In genomic region chr14:95620659-95621059, GRCh38 we compare ENCODE assay signal across 1 cellular context.
TF ChIP-seq lines count a peak whose summit lies in the region.

No MANE protein-coding gene starts in this region.

TF ChIP-seq in K562, 482 proteins besides CTCF, POLR2A, EP300 and RAD21 (continued from another document and continues in another):
- TF ChIP-seq REST (CRISPR knock-in tag; IDR thresholded peaks at IDR 0.05; ENCODE audit: low read depth) (0 out of 2 replicates have a peak, but pooled peaks have one; percentile 38), CEBPG (CRISPR knock-in tag; IDR thresholded peaks at IDR 0.05) (no peak), CEBPG (tag; conservative IDR thresholded peaks at IDR 0.05 in 1 of 2, IDR thresholded peaks at IDR 0.05 in 1 of 2) (peak in 1 of 2 experiments; percentile 92; a peak in 3 of 4 replicates), COPS2 (conservative IDR thresholded peaks at IDR 0.05) (no peak), POLR2B (IDR thresholded peaks at IDR 0.05; ENCODE audit: low read depth, partially characterized antibody) (no peak), ETV6 (IDR thresholded peaks at IDR 0.05; ENCODE audit: borderline replicate concordance in 1 of 2, low read depth in 2 of 2, low read length in 1 of 2) (no peak), ETV6 (CRISPR knock-in tag; IDR thresholded peaks at IDR 0.05; ENCODE audit: borderline replicate concordance) (no peak), ZNF668 (CRISPR knock-in tag; IDR thresholded peaks at IDR 0.05) (no peak), HMGN3 (IDR thresholded peaks at IDR 0.05; ENCODE audit: borderline replicate concordance, extremely low read depth, insufficient read length, low read depth, low read length) (no peak), MYNN (IDR thresholded peaks at IDR 0.05) (no peak), MYNN (CRISPR knock-in tag; IDR thresholded peaks at IDR 0.05) (no peak), FOS (IDR thresholded peaks at IDR 0.05; ENCODE audit: extremely low read depth, insufficient read length) (no peak), ATF6 (CRISPR knock-in tag; IDR thresholded peaks at IDR 0.05) (no peak), CBX5 (IDR thresholded peaks at IDR 0.05; ENCODE audit: borderline replicate concordance, low read depth) (no peak), CAMTA2 (CRISPR knock-in tag; conservative IDR thresholded peaks at IDR 0.05) (no peak), TCF7 (IDR thresholded peaks at IDR 0.05; ENCODE audit: borderline replicate concordance) (no peak), KAT8 (IDR thresholded peaks at IDR 0.05; ENCODE audit: low read depth) (no peak), MCM3 (IDR thresholded peaks at IDR 0.05) (no peak), SMARCB1 (IDR thresholded peaks at IDR 0.05; ENCODE audit: insufficient read length, low read depth) (no peak), ZFP30 (CRISPR knock-in tag; IDR thresholded peaks at IDR 0.05; ENCODE audit: borderline replicate concordance) (no peak), KLF6 (CRISPR knock-in tag; IDR thresholded peaks at IDR 0.05; ENCODE audit: borderline replicate concordance) (no peak), KDM4B (IDR thresholded peaks at IDR 0.05; ENCODE audit: borderline replicate concordance in 2 of 2, low read depth in 1 of 2) (peak in 1 of 2 experiments; percentile 65; a peak in 1 of 4 replicates), MEF2A (IDR thresholded peaks at IDR 0.05; ENCODE audit: control insufficient read depth, low read depth, low read length) (no peak), DACH1 (IDR thresholded peaks at IDR 0.05; ENCODE audit: partially characterized antibody) (no peak), ZNF347 (CRISPR knock-in tag; IDR thresholded peaks at IDR 0.05; ENCODE audit: low read depth) (no peak), EGR1 (conservative IDR thresholded peaks at IDR 0.05) (peak; percentile 78), SUPT5H (IDR thresholded peaks at IDR 0.05) (no peak), ZNF212 (CRISPR knock-in tag; IDR thresholded peaks at IDR 0.05) (no peak), ELF2 (CRISPR knock-in tag; IDR thresholded peaks at IDR 0.05) (peak; percentile 79), ZNF408 (CRISPR knock-in tag; IDR thresholded peaks at IDR 0.05; ENCODE audit: low read depth) (no peak), PBX2 (CRISPR knock-in tag; IDR thresholded peaks at IDR 0.05; ENCODE audit: low read depth) (no peak), PBX2 (tag; conservative IDR thresholded peaks at IDR 0.05; ENCODE audit: low read depth) (no peak), GATAD2B (IDR thresholded peaks at IDR 0.05; ENCODE audit: borderline replicate concordance) (no peak), ESRRA (IDR thresholded peaks at IDR 0.05; ENCODE audit: borderline replicate concordance, low read depth) (no peak), HLTF (IDR thresholded peaks at IDR 0.05) (no peak), GTF2B (IDR thresholded peaks at IDR 0.05; ENCODE audit: extremely low read depth, insufficient read length) (no peak), TCF15 (CRISPR knock-in tag; IDR thresholded peaks at IDR 0.05) (no peak), DMBX1 (CRISPR knock-in tag; IDR thresholded peaks at IDR 0.05; ENCODE audit: borderline replicate concordance) (peak; percentile 88), TAF9B (IDR thresholded peaks at IDR 0.05; ENCODE audit: partially characterized antibody) (no peak), SMAD2 (IDR thresholded peaks at IDR 0.05; ENCODE audit: low read depth, low read length) (no peak), POLR2AphosphoS2 (IDR thresholded peaks at IDR 0.05; ENCODE audit: low read length) (no peak), ZC3H4 (CRISPR knock-in tag; IDR thresholded peaks at IDR 0.05; ENCODE audit: borderline replicate concordance) (no peak), SAFB (IDR thresholded peaks at IDR 0.05; ENCODE audit: borderline replicate concordance, low read depth, low read length) (no peak), MAFK (IDR thresholded peaks at IDR 0.05; ENCODE audit: low read length) (no peak), NR3C1 (CRISPR knock-in tag; IDR thresholded peaks at IDR 0.05) (no peak), SMARCE1 (IDR thresholded peaks at IDR 0.05) (no peak), ZNF551 (CRISPR knock-in tag; IDR thresholded peaks at IDR 0.05) (no peak)
- TF ChIP-seq, protein P1, sequence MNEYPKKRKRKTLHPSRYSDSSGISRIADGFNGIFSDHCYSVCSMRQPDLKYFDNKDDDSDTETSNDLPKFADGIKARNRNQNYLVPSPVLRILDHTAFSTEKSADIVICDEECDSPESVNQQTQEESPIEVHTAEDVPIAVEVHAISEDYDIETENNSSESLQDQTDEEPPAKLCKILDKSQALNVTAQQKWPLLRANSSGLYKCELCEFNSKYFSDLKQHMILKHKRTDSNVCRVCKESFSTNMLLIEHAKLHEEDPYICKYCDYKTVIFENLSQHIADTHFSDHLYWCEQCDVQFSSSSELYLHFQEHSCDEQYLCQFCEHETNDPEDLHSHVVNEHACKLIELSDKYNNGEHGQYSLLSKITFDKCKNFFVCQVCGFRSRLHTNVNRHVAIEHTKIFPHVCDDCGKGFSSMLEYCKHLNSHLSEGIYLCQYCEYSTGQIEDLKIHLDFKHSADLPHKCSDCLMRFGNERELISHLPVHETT (CRISPR knock-in tag; conservative IDR thresholded peaks at IDR 0.05 in 1 of 2, IDR thresholded peaks at IDR 0.05 in 1 of 2) = 0 out of 4 replicates have a peak, but pooled peaks of 1 of the 2 experiments have one; percentile 53
- TF ChIP-seq, protein P2, sequence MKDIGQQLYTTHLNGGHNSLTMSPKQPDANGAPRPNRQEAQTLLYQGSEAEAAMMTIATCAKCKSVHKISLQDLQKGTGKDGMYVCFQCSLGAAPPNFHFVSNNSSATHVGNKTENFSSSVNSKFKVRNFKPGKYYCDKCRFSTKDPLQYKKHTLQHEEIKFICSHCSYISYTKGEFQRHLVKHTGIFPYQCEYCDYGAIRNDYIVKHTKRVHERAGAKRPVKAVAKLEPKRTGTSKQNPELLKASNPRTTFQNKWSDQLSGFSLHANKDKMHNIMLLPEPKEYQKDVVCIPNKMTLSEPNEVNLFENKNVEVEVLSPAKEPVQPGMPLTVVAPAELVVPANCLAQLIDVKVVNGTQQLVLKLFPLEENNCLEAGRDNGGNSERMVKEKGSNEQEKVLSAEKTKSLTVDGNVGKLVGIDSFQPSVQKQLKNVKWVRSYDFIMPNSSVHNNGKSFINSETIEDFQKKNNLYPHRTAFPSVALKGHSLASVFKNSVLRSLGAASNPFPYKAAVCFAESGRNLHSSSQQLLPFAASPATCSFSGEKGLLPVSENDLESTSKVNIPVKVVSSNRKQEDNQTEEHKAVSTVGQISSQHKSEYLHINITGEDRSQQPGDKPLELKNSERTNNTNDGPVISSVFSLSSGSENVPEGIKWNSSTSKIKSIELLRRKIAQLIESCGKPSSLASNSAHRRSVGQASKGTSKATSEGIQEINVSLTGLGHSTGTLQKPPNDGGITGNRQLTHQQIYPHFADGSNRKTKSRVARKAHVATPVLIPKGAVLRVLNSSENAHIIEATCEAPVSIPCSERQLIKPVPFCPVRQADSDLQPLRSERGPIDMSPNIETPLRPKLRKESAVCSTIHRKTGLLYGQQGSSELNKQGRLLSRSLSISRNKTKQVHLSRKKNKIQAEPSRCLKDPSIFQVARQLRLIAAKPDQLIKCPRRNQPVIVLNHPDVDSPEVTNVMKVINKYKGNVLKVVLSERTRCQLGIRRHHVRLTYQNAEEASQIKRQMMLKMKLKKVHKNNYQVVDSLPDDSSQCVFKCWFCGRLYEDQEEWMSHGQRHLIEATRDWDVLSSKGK (CRISPR knock-in tag; IDR thresholded peaks at IDR 0.05) = no peak
- TF ChIP-seq, protein P3, sequence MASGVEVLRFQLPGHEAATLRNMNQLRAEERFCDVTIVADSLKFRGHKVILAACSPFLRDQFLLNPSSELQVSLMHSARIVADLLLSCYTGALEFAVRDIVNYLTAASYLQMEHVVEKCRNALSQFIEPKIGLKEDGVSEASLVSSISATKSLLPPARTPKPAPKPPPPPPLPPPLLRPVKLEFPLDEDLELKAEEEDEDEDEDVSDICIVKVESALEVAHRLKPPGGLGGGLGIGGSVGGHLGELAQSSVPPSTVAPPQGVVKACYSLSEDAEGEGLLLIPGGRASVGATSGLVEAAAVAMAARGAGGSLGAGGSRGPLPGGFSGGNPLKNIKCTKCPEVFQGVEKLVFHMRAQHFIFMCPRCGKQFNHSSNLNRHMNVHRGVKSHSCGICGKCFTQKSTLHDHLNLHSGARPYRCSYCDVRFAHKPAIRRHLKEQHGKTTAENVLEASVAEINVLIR (CRISPR knock-in tag; IDR thresholded peaks at IDR 0.05) = peak; percentile 75
- TF ChIP-seq, protein P4, sequence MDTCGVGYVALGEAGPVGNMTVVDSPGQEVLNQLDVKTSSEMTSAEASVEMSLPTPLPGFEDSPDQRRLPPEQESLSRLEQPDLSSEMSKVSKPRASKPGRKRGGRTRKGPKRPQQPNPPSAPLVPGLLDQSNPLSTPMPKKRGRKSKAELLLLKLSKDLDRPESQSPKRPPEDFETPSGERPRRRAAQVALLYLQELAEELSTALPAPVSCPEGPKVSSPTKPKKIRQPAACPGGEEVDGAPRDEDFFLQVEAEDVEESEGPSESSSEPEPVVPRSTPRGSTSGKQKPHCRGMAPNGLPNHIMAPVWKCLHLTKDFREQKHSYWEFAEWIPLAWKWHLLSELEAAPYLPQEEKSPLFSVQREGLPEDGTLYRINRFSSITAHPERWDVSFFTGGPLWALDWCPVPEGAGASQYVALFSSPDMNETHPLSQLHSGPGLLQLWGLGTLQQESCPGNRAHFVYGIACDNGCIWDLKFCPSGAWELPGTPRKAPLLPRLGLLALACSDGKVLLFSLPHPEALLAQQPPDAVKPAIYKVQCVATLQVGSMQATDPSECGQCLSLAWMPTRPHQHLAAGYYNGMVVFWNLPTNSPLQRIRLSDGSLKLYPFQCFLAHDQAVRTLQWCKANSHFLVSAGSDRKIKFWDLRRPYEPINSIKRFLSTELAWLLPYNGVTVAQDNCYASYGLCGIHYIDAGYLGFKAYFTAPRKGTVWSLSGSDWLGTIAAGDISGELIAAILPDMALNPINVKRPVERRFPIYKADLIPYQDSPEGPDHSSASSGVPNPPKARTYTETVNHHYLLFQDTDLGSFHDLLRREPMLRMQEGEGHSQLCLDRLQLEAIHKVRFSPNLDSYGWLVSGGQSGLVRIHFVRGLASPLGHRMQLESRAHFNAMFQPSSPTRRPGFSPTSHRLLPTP (IDR thresholded peaks at IDR 0.05; ENCODE audit: borderline replicate concordance, extremely low read depth, insufficient read length) = no peak
